Comparison of ENCODE assay signal across 8 cellular contexts in genomic region chr1:6485937-6486250, GRCh38. TPM values are rescaled to one million over a fixed set of nuclear protein-coding genes. Genes with fewer than 3 reads are reported as not detected.
A peak's percentile ranks its signal among the peaks of the same experiment; 100 is the strongest.
DNase-seq lines count a peak whose midpoint lies in the region; ATAC-seq and TF ChIP-seq lines count a peak whose summit lies in the region.

No MANE protein-coding gene starts in this region.

- ATAC-seq in SK-N-SH treated with all-trans-retinoic acid at 6 μM for 48 hours (peak; percentile 2), GM21526 (IDR thresholded peaks at IDR 0.05; ENCODE audit: low FRiP score, unreplicated experiment) (no peak), HG03521 (IDR thresholded peaks at IDR 0.05; ENCODE audit: unreplicated experiment) (no peak), HG03045 (IDR thresholded peaks at IDR 0.05; ENCODE audit: unreplicated experiment) (no peak)
- ATAC-seq in effector memory CD8-positive, alpha-beta T cell (replicated peaks): no peak

- H3K4me3 Mint-ChIP-seq in effector memory CD8-positive, alpha-beta T cell: peak overlapping the region in 1 of 2 donors; percentile 76

- no peak for TF ChIP-seq POLR2A in prostate gland (IDR thresholded peaks at IDR 0.05)

- H3K27me3 Mint-ChIP-seq in effector memory CD8-positive, alpha-beta T cell: peaks cover 23 to 55% of the 10 kb centered on the region in 2 donors

- H3K4me3 ChIP-seq in fibroblast of pulmonary artery (replicated peaks; ENCODE audit: low read depth, low read length) (peak overlapping the region; percentile 62), prostate gland (peak overlapping the region; percentile 28 to 38)

- DNase-seq in Daoy (ENCODE audit: low read depth): peak; percentile 41
- DNase-seq in fibroblast of pulmonary artery (ENCODE audit: low read depth): no peak
- no peak for DNase-seq in prostate gland (ENCODE audit: low spot score)
- no peak for DNase-seq in effector memory CD8-positive, alpha-beta T cell

- peaks cover 8 to 14% of the 10 kb centered on the region in 2 donors for H3K4me1 Mint-ChIP-seq in effector memory CD8-positive, alpha-beta T cell (ENCODE audit: low read depth in 2 of 2)

- no peaks in the 10 kb centered on the region for H3K9me3 ChIP-seq in prostate gland

- no peaks in the 10 kb centered on the region for H3K9me3 Mint-ChIP-seq in effector memory CD8-positive, alpha-beta T cell

- peaks cover 3% of the 10 kb centered on the region for H3K36me3 Mint-ChIP-seq in effector memory CD8-positive, alpha-beta T cell (ENCODE audit: insufficient read depth)

- intact Hi-C loops in prostate gland (cut with DNase I): no loop called here

- no peaks in the 10 kb centered on the region for H3K27me3 ChIP-seq in prostate gland (replicated peaks; ENCODE audit: insufficient read depth)

- H3K27ac ChIP-seq in prostate gland: no peak overlapping the region

- WGBS in prostate gland: 20% methylated on average over 8 of the region's 8 CpGs

- H3K27ac Mint-ChIP-seq in effector memory CD8-positive, alpha-beta T cell: peak overlapping the region in 1 of 2 donors; percentile 46

- TF ChIP-seq CTCF in fibroblast of pulmonary artery (IDR thresholded peaks at IDR 0.05; ENCODE audit: low read length, missing control alignments): no peak
- no peak for TF ChIP-seq CTCF in prostate gland (IDR thresholded peaks at IDR 0.05)

- H3K4me1 ChIP-seq in prostate gland (replicated peaks): peaks cover 6% of the 10 kb centered on the region

- no peaks in the 10 kb centered on the region for H3K36me3 ChIP-seq in prostate gland

TF ChIP-seq in SK-N-SH treated with all-trans-retinoic acid at 6 μM for 48 hours, 23 proteins besides CTCF, POLR2A, EP300 and RAD21:
- no peak for TF ChIP-seq TSHZ2 (CRISPR knock-in tag; IDR thresholded peaks at IDR 0.05)
- no peak for TF ChIP-seq TOX (CRISPR knock-in tag; IDR thresholded peaks at IDR 0.05; ENCODE audit: borderline replicate concordance)
- no peak for TF ChIP-seq ZFP3 (CRISPR knock-in tag; IDR thresholded peaks at IDR 0.05)

RNA-seq across cellular contexts. Expression of gene PLEKHG5, which starts 5.6 kb away (rescaled TPM):
- 8.1 and 8.4 TPM in 2 replicates for total RNA-seq in Daoy (2014; rRNA removed; shearing (Covaris generic))
- total RNA-seq in prostate gland: 10 to 100 TPM; 11.6 to 21.4 TPM

RNA-seq across cellular contexts. Expression of gene TNFRSF25, which starts 19.9 kb away (rescaled TPM):
- total RNA-seq in Daoy (2014; rRNA removed; shearing (Covaris generic)): 2.0 and 3.5 TPM in 2 replicates
- 10 to 100 TPM; 15.2 to 22.7 TPM for total RNA-seq in prostate gland
